9 cellular contexts compared by ENCODE assay signal in genomic region chr10:70886921-70887665, GRCh38. TPM values are rescaled to one million over a fixed set of nuclear protein-coding genes. Genes with fewer than 3 reads are reported as not detected.
A peak's percentile ranks its signal among the peaks of the same experiment; 100 is the strongest.
DNase-seq lines count a peak whose midpoint lies in the region; ATAC-seq and TF ChIP-seq lines count a peak whose summit lies in the region.
"Had no signal": no experiment of that assay in that cellular context is flagged by ENCODE, and none has a peak within 500 bp of the region (broad histone marks: within the 10 kb centered on the region; RNA-seq: fewer than 3 reads in every experiment).

No MANE protein-coding gene starts in this region.

- H3K9me2 ChIP-seq in DOHH2 (replicated peaks; ENCODE audit: control insufficient read depth, low read length): no peaks in the 10 kb centered on the region

- no peaks in the 10 kb centered on the region for H3K79me2 ChIP-seq in DOHH2 (ENCODE audit: control insufficient read depth, low read length)

- H3F3A ChIP-seq in DOHH2 (ENCODE audit: control insufficient read depth, insufficient read depth): no peaks in the 10 kb centered on the region

- WGBS in esophagus squamous epithelium, 2 donors: 57 to 94% methylated on average over 4 to 9 of the region's 12 CpGs

- H3K4me1 ChIP-seq in DOHH2 (ENCODE audit: control insufficient read depth, low read length) (peaks cover 13% of the 10 kb centered on the region), esophagus squamous epithelium (peaks cover 7 to 42% (median 11%) of the 10 kb centered on the region in 3 donors)

- peaks cover 21% of the 10 kb centered on the region for H3K4me1 Mint-ChIP-seq in progenitor cell of endocrine pancreas (ENCODE audit: low read depth)

- no peaks in the 10 kb centered on the region for H3K27me3 ChIP-seq in DOHH2 (ENCODE audit: control insufficient read depth, low read length)
- H3K27me3 ChIP-seq in esophagus squamous epithelium: no peaks in the 10 kb centered on the region

- H3K4me3 ChIP-seq in DOHH2 (ENCODE audit: low read length): peak overlapping the region; percentile 67
- H3K4me3 ChIP-seq in SK-N-MC: peak overlapping the region; percentile 78
- peak overlapping the region; percentile 80 to 92 (median 86) for H3K4me3 ChIP-seq in esophagus squamous epithelium

- H3K9me3 ChIP-seq in DOHH2 (ENCODE audit: control insufficient read depth, insufficient read depth, low read length): peaks cover 3% of the 10 kb centered on the region; the same call in 1 of the 2 replicates
- H3K9me3 ChIP-seq in SK-N-MC (ENCODE audit: low read depth, low read length): no peaks in the 10 kb centered on the region
- H3K9me3 ChIP-seq in esophagus squamous epithelium: no peaks in the 10 kb centered on the region
- H3K9me3 ChIP-seq: neutrophil had no signal

- H3K4me2 ChIP-seq in DOHH2 (ENCODE audit: low read length): peak overlapping the region; percentile 83

- H3K27ac Mint-ChIP-seq in progenitor cell of endocrine pancreas: peak overlapping the region; percentile 88

- no peak for TF ChIP-seq CTCF in DOHH2 (IDR thresholded peaks at IDR 0.05; ENCODE audit: low read depth, low read length, poor library complexity, severe bottlenecking)
- no peak for TF ChIP-seq CTCF in esophagus squamous epithelium (IDR thresholded peaks at IDR 0.05)
- TF ChIP-seq CTCF in progenitor cell of endocrine pancreas (IDR thresholded peaks at IDR 0.05; ENCODE audit: unreplicated experiment): no peak

- H4K20me1 ChIP-seq in DOHH2 (ENCODE audit: control insufficient read depth, insufficient read depth, low read depth, low read length): no peaks in the 10 kb centered on the region

- peaks cover 17% of the 10 kb centered on the region for H3K36me3 Mint-ChIP-seq in progenitor cell of endocrine pancreas (ENCODE audit: insufficient read depth)

- H3K9ac ChIP-seq in SK-N-MC (ENCODE audit: insufficient read length): no peak overlapping the region

- intact Hi-C loops in esophagus squamous epithelium (cut with DNase I): no loop called here

- no peaks in the 10 kb centered on the region for H3K27me3 Mint-ChIP-seq in progenitor cell of endocrine pancreas

- H3K36me3 ChIP-seq in DOHH2 (ENCODE audit: control insufficient read depth, low read length) (no peaks in the 10 kb centered on the region), SK-N-MC (ENCODE audit: insufficient read depth, low read length) (no peaks in the 10 kb centered on the region; the same call in 1 of the 2 replicates), esophagus squamous epithelium (peaks cover 0 to 32% (median 0%) of the 10 kb centered on the region in 3 donors)
- H3K36me3 ChIP-seq: neutrophil had no signal

- DNase-seq in SK-N-MC (ENCODE audit: low read depth, low spot score): no peak
- no peak for DNase-seq in esophagus squamous epithelium (lab: John Stamatoyannopoulos, UW)
- DNase-seq in progenitor cell of endocrine pancreas (ENCODE audit: low spot score, unreplicated experiment): no peak
- DNase-seq in NCI-H1048 (lab: John Stamatoyannopoulos, UW): no peak

- ATAC-seq in GM19463 (IDR thresholded peaks at IDR 0.05; ENCODE audit: unreplicated experiment): no peak
- ATAC-seq in GM18870 (IDR thresholded peaks at IDR 0.05; ENCODE audit: unreplicated experiment): no peak
- ATAC-seq in GM19351 (IDR thresholded peaks at IDR 0.05; ENCODE audit: unreplicated experiment): no peak

- no peak for TF ChIP-seq POLR2A in esophagus squamous epithelium (IDR thresholded peaks at IDR 0.05)

- H3K4me3 Mint-ChIP-seq in progenitor cell of endocrine pancreas (ENCODE audit: low read depth): peak overlapping the region; percentile 82

- H3K9me3 Mint-ChIP-seq in progenitor cell of endocrine pancreas (ENCODE audit: low read depth): no peaks in the 10 kb centered on the region

- H3K27ac ChIP-seq in DOHH2 (ENCODE audit: low read depth, low read length) (no peak overlapping the region), SK-N-MC (no peak overlapping the region), esophagus squamous epithelium (peak overlapping the region; percentile 89 to 93 (median 92))
- H3K27ac ChIP-seq: neutrophil had no signal

RNA-seq across cellular contexts. Expression of gene PCBD1, which starts 1.3 kb away (rescaled TPM):
- 10 to 100 TPM; 26.2 to 56.3 (median 41.5) TPM for total RNA-seq in esophagus squamous epithelium
- total RNA-seq in progenitor cell of endocrine pancreas: 147 and 162 TPM in 2 replicates

Comparison
In these comparisons a context has a peak if more than half of its experiments do, and no peak if none do; other contexts are left out.
1. H3K27ac ChIP-seq: peak in esophagus squamous epithelium (4 of 4); none in DOHH2 (single experiment) and SK-N-MC (single experiment).
2. Peak in every context shown above with its lines, with median percentiles within 50 percentile points of each other: H3K4me3 ChIP-seq.